ENCODE assay signal across 16 cellular contexts in genomic region chr9:18756712-18757125, GRCh38.
DNase-seq lines count a peak whose midpoint lies in the region; ATAC-seq and TF ChIP-seq lines count a peak whose summit lies in the region.
"Had no signal": no experiment of that assay in that cellular context is flagged by ENCODE, and none has a peak within 500 bp of the region (broad histone marks: within the 10 kb centered on the region; RNA-seq: fewer than 3 reads in every experiment).

No MANE protein-coding gene starts in this region.

- no peaks in the 10 kb centered on the region for H3K4me1 ChIP-seq in HEK293 (ENCODE audit: control insufficient read depth, insufficient read depth, low read length)

- no peak for TF ChIP-seq CTCF in HEK293 (tag by site-specific recombination; IDR thresholded peaks at IDR 0.05)

- H3K4me3 ChIP-seq in HEK293 (ENCODE audit: low read depth, low read length), result no peak overlapping the region

- H3K9me3 ChIP-seq in HEK293 (ENCODE audit: control insufficient read depth, insufficient read depth, low read depth, low read length), result no peaks in the 10 kb centered on the region

- CTCF ChIA-PET in HEK293 (lab: Yijun Ruan, JAX), result interaction anchor here (0.6 to 0.7 kb wide), 2 partner anchors 34 to 479 kb away, joined by 3 to 4 read pairs; no protein-coding TSS in a partner anchor

- no peaks in the 10 kb centered on the region for H3K36me3 ChIP-seq in HEK293 (ENCODE audit: control insufficient read depth in 2 of 2, insufficient read depth in 1 of 2, low read length in 2 of 2)

- POLR2A ChIA-PET in HEK293 (lab: Yijun Ruan, JAX), result interaction anchor here (0.7 to 1.1 kb wide), 2 partner anchors 220 to 223 kb away, joined by 3 to 4 read pairs; no protein-coding TSS in a partner anchor

- H3K27ac ChIP-seq in HEK293 (ENCODE audit: extremely low read depth, low read depth, low read length), result no peak overlapping the region
- H3K27ac ChIP-seq: C4-2B had no signal

- ATAC-seq in GM18868 (IDR thresholded peaks at IDR 0.05; ENCODE audit: unreplicated experiment) (peak; percentile 67), left lobe of liver (peak; percentile 67)
- ATAC-seq: activated CD8-positive, alpha-beta T cell treated with anti-CD3 and anti-CD28 coated beads, Interleukin-2, amount 10 ng/mL, durations not matched to agents 7 days and 5 days had no signal

- DNase-seq in NCI-H1417 (lab: John Stamatoyannopoulos, UW) (peak in 2 of 3 experiments; percentile 21 to 71), left lobe of liver (ENCODE audit: low spot score) (no peak), LoVo (ENCODE audit: low spot score) (no peak), NCI-H2171 treated with DMSO at 0.1 percent for 48 hours (lab: John Stamatoyannopoulos, UW) (no peak), amygdala (lab: John Stamatoyannopoulos, UW) (no peak), HuH-7.5 (ENCODE audit: low spot score) (no peak)
- DNase-seq: activated CD8-positive, alpha-beta T cell treated with anti-CD3 and anti-CD28 coated beads, Interleukin-2, amount 10 ng/mL, durations not matched to agents 7 days and 5 days; activated effector memory CD4-positive, alpha-beta T cell treated with Interleukin-2 at 50 U/mL for 16 hours; effector CD8-positive, alpha-beta T cell; islet precursor cell; midbrain; SHP77 treated with DMSO at 0.1 percent for 48 hours; small intestine had no signal

TF ChIP-seq in HEK293, 187 proteins besides CTCF, POLR2A, EP300 and RAD21:
- no peak for TF ChIP-seq ZNF776 (tag by site-specific recombination; IDR thresholded peaks at IDR 0.05; ENCODE audit: borderline replicate concordance)
- no peak for TF ChIP-seq ZNF560 (tag by site-specific recombination; IDR thresholded peaks at IDR 0.05; ENCODE audit: borderline replicate concordance)
- no peak for TF ChIP-seq SETDB1 (IDR thresholded peaks at IDR 0.05; ENCODE audit: insufficient read length, low read length)
- no peak for TF ChIP-seq ZSCAN23 (tag by site-specific recombination; IDR thresholded peaks at IDR 0.05)
- no peak for TF ChIP-seq ZNF132 (tag by site-specific recombination; IDR thresholded peaks at IDR 0.05; ENCODE audit: borderline replicate concordance)
- peak; percentile 55; the same call in 1 of the 2 replicates for TF ChIP-seq MEIS1 (CRISPR knock-in tag; IDR thresholded peaks at IDR 0.05; ENCODE audit: borderline replicate concordance)
- no peak for TF ChIP-seq ZNF138 (tag by site-specific recombination; IDR thresholded peaks at IDR 0.05; ENCODE audit: borderline replicate concordance)
- TF ChIP-seq TRIM28 (IDR thresholded peaks at IDR 0.05; ENCODE audit: borderline replicate concordance, low read length), result no peak

Comparison
In these comparisons a context has a peak if more than half of its experiments do, and no peak if none do; other contexts are left out.
1. DNase-seq: peak in NCI-H1417 (2 of 3); none in left lobe of liver (single experiment), LoVo (single experiment), NCI-H2171 treated with DMSO at 0.1 percent for 48 hours (single experiment), amygdala (0 of 56) and HuH-7.5 (single experiment).